In genomic region chr5:42994285-42995151, GRCh38 we compare ENCODE assay signal across 8 cellular contexts.
DNase-seq lines count a peak whose midpoint lies in the region; ATAC-seq, FAIRE-seq and TF ChIP-seq lines count a peak whose summit lies in the region.

No MANE protein-coding gene starts in this region.

- peak overlapping the region; percentile 15; the same call in 1 of the 2 replicates for H2AFZ ChIP-seq in OCI-LY1 (ENCODE audit: low read length)

- peaks cover 33% of the 10 kb centered on the region for H3K36me3 Mint-ChIP-seq in activated T-cell treated with anti-CD3 and anti-CD28 coated beads, Interleukin-2, amount 50 U/mL, for 24 hours (ENCODE audit: low read depth)
- H3K36me3 Mint-ChIP-seq in nephron progenitor cell (ENCODE audit: low read depth), result peaks cover 4% of the 10 kb centered on the region

- DNase-seq in activated T-cell treated with anti-CD3 and anti-CD28 coated beads, Interleukin-2, amount 50 U/mL, for 24 hours, result peak; percentile 89
- DNase-seq in fibroblast of gingiva (ENCODE audit: low read depth) (peak; percentile 91), nephron progenitor cell (peak; percentile 86)
- peak; percentile 90 for DNase-seq in stimulated activated naive CD8-positive, alpha-beta T cell treated with anti-CD3 and anti-CD28 coated beads, Interleukin-15, Interleukin-2, amounts not matched to agents 100 U/mL and 50 U/mL, for 24 hours

- no peaks in the 10 kb centered on the region for H4K20me1 ChIP-seq in OCI-LY1 (ENCODE audit: insufficient read depth, low read length)

- peak overlapping the region; percentile 100 for H3K27ac Mint-ChIP-seq in activated T-cell treated with anti-CD3 and anti-CD28 coated beads, Interleukin-2, amount 50 U/mL, for 24 hours
- no peak overlapping the region for H3K27ac Mint-ChIP-seq in nephron progenitor cell

- no peaks in the 10 kb centered on the region for H3F3A ChIP-seq in OCI-LY1 (ENCODE audit: insufficient read depth, low read length)

- peak overlapping the region; percentile 80 for H3K4me2 ChIP-seq in OCI-LY1 (ENCODE audit: low read length)

- no peaks in the 10 kb centered on the region for H3K9me3 ChIP-seq in OCI-LY1 (ENCODE audit: low read length)

- H3K27ac ChIP-seq in OCI-LY1 (ENCODE audit: low read depth, low read length, poor library complexity, severe bottlenecking), result peak overlapping the region; percentile 53

- no peaks in the 10 kb centered on the region for H3K9me2 ChIP-seq in OCI-LY1 (ENCODE audit: low read depth, low read length)

- peak overlapping the region; percentile 64 for H3K9ac ChIP-seq in OCI-LY1 (ENCODE audit: low read length)

- no peaks in the 10 kb centered on the region for H3K27me3 Mint-ChIP-seq in activated T-cell treated with anti-CD3 and anti-CD28 coated beads, Interleukin-2, amount 50 U/mL, for 24 hours
- H3K27me3 Mint-ChIP-seq in nephron progenitor cell (ENCODE audit: low read depth, poor library complexity), result peaks cover 100% of the 10 kb centered on the region

- FAIRE-seq in A204.1 (lab: Jason Lieb, UNC), result peak; percentile 84

- peak overlapping the region; percentile 98 for H3K4me3 Mint-ChIP-seq in activated T-cell treated with anti-CD3 and anti-CD28 coated beads, Interleukin-2, amount 50 U/mL, for 24 hours
- peak overlapping the region; percentile 68 for H3K4me3 Mint-ChIP-seq in nephron progenitor cell

- no peaks in the 10 kb centered on the region for H3K9me3 Mint-ChIP-seq in activated T-cell treated with anti-CD3 and anti-CD28 coated beads, Interleukin-2, amount 50 U/mL, for 24 hours
- H3K9me3 Mint-ChIP-seq in nephron progenitor cell, result peaks cover 20% of the 10 kb centered on the region

- TF ChIP-seq CTCF in OCI-LY1 (IDR thresholded peaks at IDR 0.05; ENCODE audit: low read length), result peak; percentile 74
- TF ChIP-seq CTCF in nephron progenitor cell (IDR thresholded peaks at IDR 0.05), result peak; percentile 85

- peaks cover 38% of the 10 kb centered on the region for H3K4me1 Mint-ChIP-seq in activated T-cell treated with anti-CD3 and anti-CD28 coated beads, Interleukin-2, amount 50 U/mL, for 24 hours (ENCODE audit: low read depth)
- H3K4me1 Mint-ChIP-seq in nephron progenitor cell, result peaks cover 18% of the 10 kb centered on the region

- no peaks in the 10 kb centered on the region; the same call in 1 of the 2 replicates for H3K36me3 ChIP-seq in OCI-LY1 (ENCODE audit: insufficient read depth, low read length)

- peak overlapping the region; percentile 70 for H3K4me3 ChIP-seq in OCI-LY1 (ENCODE audit: low read depth, low read length, poor library complexity, severe bottlenecking)

- no peaks in the 10 kb centered on the region for H3K27me3 ChIP-seq in OCI-LY1 (ENCODE audit: insufficient read depth, low read length)

- peak; percentile 54 for ATAC-seq in GM18519 (IDR thresholded peaks at IDR 0.05; ENCODE audit: low FRiP score, unreplicated experiment)
- peak; percentile 59 for ATAC-seq in HG03064 (IDR thresholded peaks at IDR 0.05; ENCODE audit: low read depth, unreplicated experiment)
- ATAC-seq in stimulated activated naive CD8-positive, alpha-beta T cell treated with anti-CD3 and anti-CD28 coated beads, Interleukin-15, Interleukin-2, amounts not matched to agents 100 U/mL and 50 U/mL, for 24 hours, result peak; percentile 77

- H3K4me1 ChIP-seq in OCI-LY1 (ENCODE audit: insufficient read depth, low read length, severe bottlenecking), result peaks cover 33% of the 10 kb centered on the region

- H3K79me2 ChIP-seq in OCI-LY1 (ENCODE audit: insufficient read depth, low read length), result no peaks in the 10 kb centered on the region

Comparison
In these comparisons a context has a peak if more than half of its experiments do, and no peak if none do; other contexts are left out.
1. Peak in every context shown above with its lines: DNase-seq, ATAC-seq, H3K4me3 ChIP-seq and H3K27ac ChIP-seq.